In genomic region chr9:16664211-16664610, GRCh38 we compare ENCODE assay signal across 22 cellular contexts.
"Had no signal": no experiment of that assay in that cellular context is flagged by ENCODE, and none has a peak within 500 bp of the region (broad histone marks: within the 10 kb centered on the region; RNA-seq: fewer than 3 reads in every experiment).

No MANE protein-coding gene starts in this region.

- DNase-seq: activated naive CD4-positive, alpha-beta T cell treated with Interleukin-2 at 50 U/mL for 16 hours; activated naive CD8-positive, alpha-beta T cell treated with anti-CD3 and anti-CD28 coated beads, Interleukin-2, amount 50 U/mL, for 24 hours; activated T-cell treated with anti-CD3 and anti-CD28 coated beads for 4 hours; central memory CD4-positive, alpha-beta T cell; cortex of kidney; effector memory CD4-positive, alpha-beta T cell; left ventricle myocardium superior; mesenchymal stem cell; naive thymus-derived CD8-positive, alpha-beta T cell; nucleus accumbens; posterior cingulate gyrus; stimulated activated CD4-positive, alpha-beta T cell treated with anti-CD3 and anti-CD28 coated beads, Interleukin-15, amount 100 ng/mL, for 24 hours; stimulated activated CD4-positive, alpha-beta T cell treated with anti-CD3 and anti-CD28 coated beads, Interleukin-4, amount 100 ng/mL, for 1 hour; stimulated activated naive CD4-positive, alpha-beta T cell treated with Interleukin-2 at 50 U/mL for 16 hours; T-cell; T-helper 9 cell; transverse colon had no signal

- H3K4me3 ChIP-seq: hepatocyte, right atrium auricular region, skin epidermis, transverse colon, vagina had no signal

- ATAC-seq: activated CD4-positive, CD25-positive, alpha-beta regulatory T cell treated with anti-CD3 and anti-CD28 coated beads, Interleukin-2, amount 50 U/mL, for 24 hours; activated naive CD8-positive, alpha-beta T cell treated with anti-CD3 and anti-CD28 coated beads, Interleukin-2, amount 50 U/mL, for 24 hours; left ventricle myocardium superior; naive thymus-derived CD8-positive, alpha-beta T cell; T-cell had no signal
